ENCODE assay signal across 19 cellular contexts in the genomic region with DNA sequence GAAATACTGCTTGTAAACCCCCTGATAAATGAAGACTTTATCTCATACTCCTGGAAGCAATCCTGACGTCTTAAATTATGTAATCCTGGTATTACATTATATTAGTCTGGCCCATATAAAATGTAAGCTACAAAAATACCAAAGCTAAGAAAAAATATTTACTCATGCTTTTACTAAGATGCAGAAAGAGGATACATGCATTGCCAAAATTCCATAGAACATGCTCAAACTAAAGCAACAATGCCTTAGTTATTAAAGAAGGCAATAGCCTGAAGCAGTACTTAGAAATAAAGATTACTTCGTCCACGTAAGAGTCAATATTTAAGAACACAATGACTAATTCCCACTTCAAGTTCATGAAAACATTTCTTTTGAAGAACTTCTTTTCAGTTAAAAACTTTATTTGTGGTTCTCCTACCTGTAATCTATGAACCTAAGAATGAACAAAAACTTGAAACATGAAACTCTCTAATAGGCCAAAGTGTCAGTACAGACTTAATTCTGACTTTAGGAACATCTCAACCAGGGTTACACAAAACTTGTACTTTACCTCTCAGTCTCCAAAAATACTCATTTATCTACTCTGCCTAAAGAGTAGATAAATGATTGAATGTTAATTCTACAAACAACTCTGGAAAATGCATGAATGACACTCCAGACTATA.
DNase-seq lines count a peak whose midpoint lies in the region; FAIRE-seq and TF ChIP-seq lines count a peak whose summit lies in the region.
"Had no signal": no experiment of that assay in that cellular context is flagged by ENCODE, and none has a peak within 500 bp of the region (broad histone marks: within the 10 kb centered on the region; RNA-seq: fewer than 3 reads in every experiment).

No MANE protein-coding gene starts in this region.

- peak; percentile 33 for FAIRE-seq in GM19239 (lab: Jason Lieb, UNC)
- peak; percentile 20 for FAIRE-seq in keratinocyte (lab: Jason Lieb, UNC)

- WGBS in thyroid gland, 2 donors = 38 to 56% methylated on average over 3 of the region's 3 CpGs

- H3K79me2 ChIP-seq in keratinocyte (ENCODE audit: control insufficient read depth, insufficient read depth, low read length) = no peaks in the 10 kb centered on the region

- H3K27me3 ChIP-seq in ascending aorta (no peaks in the 10 kb centered on the region), keratinocyte (ENCODE audit: control insufficient read depth, extremely low read depth, insufficient read depth, low read length) (no peaks in the 10 kb centered on the region), thyroid gland (no peaks in the 10 kb centered on the region)
- H3K27me3 ChIP-seq: testis had no signal

- H3K4me1 ChIP-seq in ascending aorta (peaks cover 0 to 29% of the 10 kb centered on the region in 2 donors), keratinocyte (ENCODE audit: control insufficient read depth, extremely low read depth, insufficient read depth, low read length) (peaks cover 27% of the 10 kb centered on the region), thyroid gland (peaks cover 24 to 51% of the 10 kb centered on the region in 2 donors)

- POLR2A ChIA-PET in activated CD4-positive, alpha-beta T cell treated with anti-CD3 and anti-CD28 coated beads, Interleukin-2, amount 10 ng/mL, durations not matched to agents 7 days and 5 days (lab: Charles Lee) = interaction anchor here (0.6 kb wide), 1 partner anchor 465 kb away, joined by 3 read pairs; no protein-coding TSS in a partner anchor

- H3K36me3 Mint-ChIP-seq in activated CD4-positive, alpha-beta T cell treated with anti-CD3 and anti-CD28 coated beads, Interleukin-2, amount 10 ng/mL, durations not matched to agents 7 days and 5 days (ENCODE audit: low read depth) = peaks cover 31% of the 10 kb centered on the region

- DNase-seq in GM19239 (ENCODE audit: insufficient read length, low spot score) = no peak
- no peak for DNase-seq in ascending aorta (ENCODE audit: low spot score in 2 of 2)
- no peak for DNase-seq in keratinocyte (ENCODE audit: low read depth, low spot score)
- DNase-seq in thyroid gland = no peak
- DNase-seq in GF-D8 (lab: John Stamatoyannopoulos, UW) = no peak
- DNase-seq in GM20000 (ENCODE audit: low spot score) = no peak
- no peak for DNase-seq in activated CD4-positive, alpha-beta T cell treated with anti-CD3 and anti-CD28 coated beads, Interleukin-2, amount 10 ng/mL, durations not matched to agents 7 days and 5 days
- DNase-seq: amygdala; DMS79 treated with DMSO at 0.1 percent for 48 hours; glutamatergic neuron; NCI-H1417 treated with DMSO at 0.1 percent for 48 hours; NCI-H2171 treated with DMSO at 0.1 percent for 48 hours; right cardiac atrium; stimulated activated CD4-positive, alpha-beta T cell treated with anti-CD3 and anti-CD28 coated beads, Interleukin-2, amount 100 ng/mL, for 24 hours; testis had no signal

- H4K20me1 ChIP-seq in keratinocyte (ENCODE audit: control insufficient read depth, extremely low read depth, insufficient read depth, low read length) = no peaks in the 10 kb centered on the region

- H3K9me1 ChIP-seq in keratinocyte (ENCODE audit: control insufficient read depth, extremely low read depth, insufficient read depth, low read length) = no peaks in the 10 kb centered on the region

- dilution Hi-C loops in keratinocyte (cut with MboI; ENCODE audit: extremely low pct_ligation_motif_present, low sequenced_read_pairs) = no loop called here

- CTCF ChIA-PET in activated CD4-positive, alpha-beta T cell treated with anti-CD3 and anti-CD28 coated beads, Interleukin-2, amount 10 ng/mL, durations not matched to agents 7 days and 5 days (lab: Charles Lee) = interaction anchor here (0.6 to 0.9 kb wide), 2 partner anchors 13 to 17 kb away, joined by 3 read pairs; no protein-coding TSS in a partner anchor

- intact Hi-C loops in ascending aorta (cut with DNase I) (no loop called here), thyroid gland (cut with DNase I) (no loop called here)

- H3K4me3 Mint-ChIP-seq in activated CD4-positive, alpha-beta T cell treated with anti-CD3 and anti-CD28 coated beads, Interleukin-2, amount 10 ng/mL, durations not matched to agents 7 days and 5 days = no peak overlapping the region
- H3K4me3 Mint-ChIP-seq: CD14-positive monocyte; GM23338; natural killer cell treated with Interleukin-12 subunit alpha and Interleukin-12 subunit beta and Interleukin-15 and Interleukin-18, amount 100 ng/mL, for 72 hours had no signal

- no peak for TF ChIP-seq POLR2A in thyroid gland (IDR thresholded peaks at IDR 0.05)

- H3K4me3 ChIP-seq in ascending aorta (no peak overlapping the region), keratinocyte (ENCODE audit: control insufficient read depth in 2 of 3, extremely low read depth in 1 of 3, insufficient read depth in 2 of 3, low read depth in 1 of 3, low read length in 3 of 3) (no peak overlapping the region), thyroid gland (replicated peaks in 1 of 3) (no peak overlapping the region)
- H3K4me3 ChIP-seq: GM23338, testis had no signal

- no peaks in the 10 kb centered on the region for H3K9me3 Mint-ChIP-seq in activated CD4-positive, alpha-beta T cell treated with anti-CD3 and anti-CD28 coated beads, Interleukin-2, amount 10 ng/mL, durations not matched to agents 7 days and 5 days
- H3K9me3 Mint-ChIP-seq: activated T-helper 2 cell treated with anti-CD3 and anti-CD28 coated beads, Interferon-gamma antibody, Interleukin-2, Interleukin-4, amounts not matched to agents 10 μg/mL and 5 μg/mL and 100 μg/mL, durations not matched to agents 14 hours and 24 hours and 36 hours; CD14-positive monocyte; GM23338; natural killer cell treated with Interleukin-12 subunit alpha and Interleukin-12 subunit beta and Interleukin-15 and Interleukin-18, amount 100 ng/mL, for 72 hours had no signal

- no peak overlapping the region for H3K27ac Mint-ChIP-seq in activated CD4-positive, alpha-beta T cell treated with anti-CD3 and anti-CD28 coated beads, Interleukin-2, amount 10 ng/mL, durations not matched to agents 7 days and 5 days
- H3K27ac Mint-ChIP-seq: activated T-helper 2 cell treated with anti-CD3 and anti-CD28 coated beads, Interferon-gamma antibody, Interleukin-2, Interleukin-4, amounts not matched to agents 10 μg/mL and 5 μg/mL and 100 μg/mL, durations not matched to agents 14 hours and 24 hours and 36 hours; GM23338; natural killer cell treated with Interleukin-12 subunit alpha and Interleukin-12 subunit beta and Interleukin-15 and Interleukin-18, amount 100 ng/mL, for 72 hours had no signal

- no peak for TF ChIP-seq CTCF in ascending aorta (IDR thresholded peaks at IDR 0.05)
- TF ChIP-seq CTCF in keratinocyte (optimal IDR thresholded peaks at IDR 0.05 in 1 of 3, IDR thresholded peaks at IDR 0.05 in 1 of 3, conservative IDR thresholded peaks at IDR 0.05 in 1 of 3; ENCODE audit: extremely low read depth in 1 of 3, insufficient read depth in 2 of 3, low read length in 3 of 3) = no peak
- no peak for TF ChIP-seq CTCF in thyroid gland (IDR thresholded peaks at IDR 0.05)
- TF ChIP-seq CTCF in GM20000 (IDR thresholded peaks at IDR 0.05; ENCODE audit: extremely low read depth, missing control alignments) = no peak

- no peaks in the 10 kb centered on the region for H3K9me3 ChIP-seq in ascending aorta
- no peaks in the 10 kb centered on the region for H3K9me3 ChIP-seq in keratinocyte (ENCODE audit: control insufficient read depth, low read depth, low read length)
- no peaks in the 10 kb centered on the region for H3K9me3 ChIP-seq in thyroid gland
- H3K9me3 ChIP-seq: testis had no signal

- H3K4me2 ChIP-seq in keratinocyte (ENCODE audit: control insufficient read depth, extremely low read depth, insufficient read depth, low read depth, low read length) = peak overlapping the region; percentile 40
- H3K4me2 ChIP-seq: GM23338 had no signal

- H3K9ac ChIP-seq in keratinocyte (ENCODE audit: control insufficient read depth, extremely low read depth, insufficient read depth, low read length) = no peak overlapping the region

- H3K4me1 Mint-ChIP-seq in activated CD4-positive, alpha-beta T cell treated with anti-CD3 and anti-CD28 coated beads, Interleukin-2, amount 10 ng/mL, durations not matched to agents 7 days and 5 days = peaks cover 13% of the 10 kb centered on the region
- H3K4me1 Mint-ChIP-seq: GM23338 had no signal

- H3K36me3 ChIP-seq in ascending aorta (no peaks in the 10 kb centered on the region), keratinocyte (ENCODE audit: control insufficient read depth in 2 of 2, extremely low read depth in 1 of 2, insufficient read depth in 2 of 2, low read length in 2 of 2) (no peaks in the 10 kb centered on the region), thyroid gland (no peaks in the 10 kb centered on the region)

- H3K27me3 Mint-ChIP-seq in activated CD4-positive, alpha-beta T cell treated with anti-CD3 and anti-CD28 coated beads, Interleukin-2, amount 10 ng/mL, durations not matched to agents 7 days and 5 days = no peaks in the 10 kb centered on the region
- H3K27me3 Mint-ChIP-seq: natural killer cell treated with Interleukin-12 subunit alpha and Interleukin-12 subunit beta and Interleukin-15 and Interleukin-18, amount 100 ng/mL, for 72 hours had no signal

- H2AFZ ChIP-seq in keratinocyte (ENCODE audit: control insufficient read depth, low read length) = no peak overlapping the region
- H2AFZ ChIP-seq: GM23338 had no signal

- H3K27ac ChIP-seq in ascending aorta = peak overlapping the region; percentile 17 to 31
- peak overlapping the region; percentile 32 for H3K27ac ChIP-seq in keratinocyte (ENCODE audit: control insufficient read depth, insufficient read depth, low read length)
- H3K27ac ChIP-seq in thyroid gland = peak overlapping the region; percentile 53 to 63 (median 61)
- H3K27ac ChIP-seq: testis had no signal
